Comparison of ENCODE assay signal across 1 cellular context in genomic region chr3:42655980-42656679, GRCh38.
A peak's percentile ranks its signal among the peaks of the same experiment; 100 is the strongest.
TF ChIP-seq lines count a peak whose summit lies in the region.

No MANE protein-coding gene starts in this region.

TF ChIP-seq in HepG2, 621 proteins besides CTCF, POLR2A, EP300 and RAD21:
- TF ChIP-seq ZNF615 (CRISPR knock-in tag; IDR thresholded peaks at IDR 0.05; ENCODE audit: borderline replicate concordance) (0 out of 2 replicates have a peak, but pooled peaks have one; percentile 30), ZNF781 (CRISPR knock-in tag; IDR thresholded peaks at IDR 0.05; ENCODE audit: borderline replicate concordance, not compliant biosample characterization) (no peak), ZNF350 (CRISPR knock-in tag; IDR thresholded peaks at IDR 0.05; ENCODE audit: borderline replicate concordance, low read depth) (0 out of 2 replicates have a peak, but pooled peaks have one; percentile 7), FOSL2 (CRISPR knock-in tag; IDR thresholded peaks at IDR 0.05) (peak; percentile 78), ZNF556 (CRISPR knock-in tag; IDR thresholded peaks at IDR 0.05; ENCODE audit: borderline replicate concordance) (0 out of 2 replicates have a peak, but pooled peaks have one; percentile 30), ZSCAN29 (CRISPR knock-in tag; conservative IDR thresholded peaks at IDR 0.05) (no peak), ZSCAN9 (CRISPR knock-in tag; IDR thresholded peaks at IDR 0.05; ENCODE audit: borderline replicate concordance) (no peak), HNF4G (IDR thresholded peaks at IDR 0.05; ENCODE audit: borderline replicate concordance, low read depth, low read length) (0 out of 2 replicates have a peak, but pooled peaks have one; percentile 9), HNF4G (CRISPR knock-in tag; IDR thresholded peaks at IDR 0.05; ENCODE audit: borderline replicate concordance, low read depth) (no peak), ZNF263 (CRISPR knock-in tag; IDR thresholded peaks at IDR 0.05) (peak; percentile 37; the same call in 1 of the 2 replicates), NFIB (CRISPR knock-in tag; IDR thresholded peaks at IDR 0.05; ENCODE audit: borderline replicate concordance) (no peak)
